In the genomic region with DNA sequence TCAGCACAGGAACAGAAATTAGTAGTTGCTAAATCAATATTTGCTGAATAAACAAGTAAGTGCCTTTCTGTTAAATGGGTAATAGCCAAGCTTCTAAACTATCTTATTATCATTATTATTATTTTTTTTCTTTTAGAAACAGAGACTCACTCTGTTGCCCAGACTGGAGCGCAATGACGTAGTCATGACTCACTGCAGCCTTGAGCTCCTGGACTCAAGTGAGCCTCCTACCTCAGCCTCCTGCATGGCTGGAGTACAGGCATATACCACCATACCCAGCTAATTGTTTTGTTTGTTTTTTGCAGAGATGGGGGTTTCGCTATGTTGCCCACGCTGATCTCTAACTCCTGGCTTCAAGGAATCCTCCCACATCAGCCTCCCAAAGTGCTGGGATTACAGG, we compare ENCODE assay signal across 19 cellular contexts. TPM values are rescaled to one million over a fixed set of nuclear protein-coding genes. Genes with fewer than 3 reads are reported as not detected.
"Had no signal": no experiment of that assay in that cellular context is flagged by ENCODE, and none has a peak within 500 bp of the region (broad histone marks: within the 10 kb centered on the region; RNA-seq: fewer than 3 reads in every experiment).

No MANE protein-coding gene starts in this region.

- H3K36me3 ChIP-seq: lower lobe of right lung, neutrophil, sigmoid colon, stomach had no signal

- ATAC-seq: left colon; lower lobe of right lung; naive thymus-derived CD8-positive, alpha-beta T cell; stimulated activated effector memory CD8-positive, alpha-beta T cell treated with anti-CD3 and anti-CD28 coated beads, Interleukin-12 subunit alpha, Interleukin-12 subunit beta, amount 100 ng/mL, for 72 hours had no signal

- H3K27ac ChIP-seq: hepatocyte, lower lobe of right lung, neutrophil, parathyroid adenoma, sigmoid colon, stomach, testis had no signal

- H3K27me3 ChIP-seq: hepatocyte, neutrophil, sigmoid colon, stomach, testis had no signal

- H3K4me1 ChIP-seq: parathyroid adenoma, testis had no signal

- FAIRE-seq: astrocyte, urothelium cell line had no signal

- H3K9ac ChIP-seq: parathyroid adenoma had no signal

- H3K4me2 ChIP-seq: hepatocyte had no signal

- H3K79me2 ChIP-seq: hepatocyte, parathyroid adenoma had no signal

- H2AFZ ChIP-seq: hepatocyte, parathyroid adenoma had no signal

- DNase-seq: activated CD4-positive, alpha-beta T cell treated with anti-CD3 and anti-CD28 coated beads, Interleukin-2, amount 50 U/mL, for 48 hours; activated gamma-delta T cell; dermis blood vessel endothelial cell; effector memory CD4-positive, alpha-beta T cell; foreskin fibroblast; left colon; lower lobe of right lung; naive thymus-derived CD8-positive, alpha-beta T cell; sigmoid colon; stimulated activated CD4-positive, alpha-beta T cell treated with anti-CD3 and anti-CD28 coated beads, Interleukin-4, amount 100 ng/mL, for 24 hours; stomach; testis had no signal

- H3K4me3 ChIP-seq: hepatocyte, lower lobe of right lung, sigmoid colon, stomach, testis had no signal

- H3K9me3 ChIP-seq: lower lobe of right lung, neutrophil, sigmoid colon, stomach, testis had no signal

RNA-seq across cellular contexts. Expression of a gene that starts 12.3 kb away (rescaled TPM):
- total RNA-seq: naive thymus-derived CD8-positive, alpha-beta T cell; T-helper 2 cell treated with Interferon-gamma antibody and Interleukin-4, amounts not matched to agents 100 ng/mL and 5 ng/mL, for 36 hours had no signal
- polyA plus RNA-seq: naive thymus-derived CD8-positive, alpha-beta T cell had no signal
